9 cellular contexts compared by ENCODE assay signal in the genomic region with DNA sequence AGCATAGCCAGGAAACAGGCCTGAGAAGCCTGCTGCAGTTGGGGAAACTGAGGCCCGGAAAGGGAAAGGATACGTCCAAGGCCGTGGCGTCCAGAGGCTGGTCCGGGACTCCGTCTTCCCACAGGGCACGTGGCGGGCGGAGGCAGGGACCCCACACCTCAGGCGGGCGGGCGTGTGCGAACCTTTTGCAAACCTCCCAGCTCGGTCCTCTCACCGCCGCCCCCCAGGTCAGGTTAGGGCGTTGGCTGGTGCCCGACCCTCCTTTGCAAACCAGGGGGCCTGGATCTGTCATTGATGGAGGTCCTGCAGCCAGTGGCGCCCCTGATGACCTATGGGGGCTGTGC.
"Had no signal": no experiment of that assay in that cellular context is flagged by ENCODE, and none has a peak within 500 bp of the region (broad histone marks: within the 10 kb centered on the region; RNA-seq: fewer than 3 reads in every experiment).

No MANE protein-coding gene starts in this region.

- H3K4me1 ChIP-seq: HAP-1 had no signal

- H3K27ac Mint-ChIP-seq: HFFc6 had no signal

- H3K27ac ChIP-seq: GM23248, HL-60 had no signal

- H3K4me3 ChIP-seq: GM23248, HAP-1 had no signal

- H3K4me3 Mint-ChIP-seq: HFFc6 had no signal

- ATAC-seq: HCT116 had no signal

- H2AFZ ChIP-seq: GM23248 had no signal

- H3K9ac ChIP-seq: GM23248 had no signal

- H3K9me3 Mint-ChIP-seq: HFFc6 had no signal

- H3K9me3 ChIP-seq: HAP-1 had no signal

- DNase-seq: GM23248, GOT3, H7, HFFc6, IMR-90, KBM-7 had no signal

- H3K36me3 ChIP-seq: HAP-1 had no signal
